In the genomic region with DNA sequence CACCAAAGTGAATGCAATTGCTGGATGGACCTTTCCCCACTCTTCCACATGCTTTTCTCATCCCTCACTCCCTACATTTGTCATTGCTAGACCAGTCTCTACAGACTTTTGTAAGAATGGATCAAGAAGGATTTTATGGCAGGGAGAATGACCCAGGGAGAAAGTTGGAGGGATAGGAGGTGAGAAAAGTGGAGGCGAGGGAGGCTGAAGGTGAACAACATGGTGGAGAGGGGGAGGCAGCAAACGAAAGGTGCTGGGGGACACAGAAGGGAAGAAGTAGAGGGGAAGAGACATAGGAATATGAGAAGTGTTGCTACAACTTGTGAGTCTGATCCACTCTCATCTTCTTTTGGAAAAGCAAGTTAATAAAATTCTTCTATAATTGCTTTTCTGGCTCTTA, we compare ENCODE assay signal across 28 cellular contexts. TPM values are rescaled to one million over a fixed set of nuclear protein-coding genes. Genes with fewer than 3 reads are reported as not detected.
A peak's percentile ranks its signal among the peaks of the same experiment; 100 is the strongest.
DNase-seq lines count a peak whose midpoint lies in the region; ATAC-seq, FAIRE-seq and TF ChIP-seq lines count a peak whose summit lies in the region.
"Had no signal": no experiment of that assay in that cellular context is flagged by ENCODE, and none has a peak within 500 bp of the region (broad histone marks: within the 10 kb centered on the region; RNA-seq: fewer than 3 reads in every experiment).

No MANE protein-coding gene starts in this region.

- no peak overlapping the region for H2AFZ ChIP-seq in mammary epithelial cell (ENCODE audit: low read depth, low read length)
- H2AFZ ChIP-seq in HepG2 (ENCODE audit: low read length): no peak overlapping the region

- TF ChIP-seq POLR2A in breast epithelium (IDR thresholded peaks at IDR 0.05) (no peak), HepG2 (IDR thresholded peaks at IDR 0.05; ENCODE audit: insufficient read depth in 1 of 2, low read depth in 2 of 2, low read length in 2 of 2) (no peak)

- H3K79me2 ChIP-seq in mammary epithelial cell (ENCODE audit: insufficient read depth, low read length) (no peaks in the 10 kb centered on the region), HepG2 (ENCODE audit: insufficient read depth, low read length) (no peaks in the 10 kb centered on the region)

- FAIRE-seq in HepG2 (lab: Jason Lieb, UNC): no peak
- FAIRE-seq: A549, D721Med, GM12892, GM18507 had no signal

- H3K9me3 ChIP-seq in breast epithelium (no peaks in the 10 kb centered on the region), mammary epithelial cell (replicated peaks; ENCODE audit: insufficient read depth, low read length) (no peaks in the 10 kb centered on the region), HepG2 (ENCODE audit: low read length) (no peaks in the 10 kb centered on the region), aorta (ENCODE audit: control insufficient read depth, low read length) (no peaks in the 10 kb centered on the region)
- H3K9me3 ChIP-seq: A549, Caco-2 had no signal

- no peak for TF ChIP-seq RAD21 in HepG2 (CRISPR knock-in tag; IDR thresholded peaks at IDR 0.05)

- dilution Hi-C loops in mammary epithelial cell (cut with HindIII; ENCODE audit: low sequenced_read_pairs): no loop called here

- ATAC-seq in HepG2: no peak
- no peak for ATAC-seq in aorta (ENCODE audit: low FRiP score)
- ATAC-seq: A549, HCT116 had no signal

- H3K27ac ChIP-seq in breast epithelium (peak overlapping the region; percentile 12 to 22), mammary epithelial cell (ENCODE audit: insufficient read depth, low read depth, low read length) (no peak overlapping the region), HepG2 (ENCODE audit: extremely low read length, insufficient read depth, low read length) (no peak overlapping the region), rectal smooth muscle tissue (ENCODE audit: low read depth, low read length) (peak overlapping the region; percentile 37), aorta (ENCODE audit: low read depth in 1 of 2, low read length in 2 of 2) (peak overlapping the region in 1 of 2 donors; percentile 51)
- H3K27ac ChIP-seq: 22Rv1, A549, C4-2B, HL-60 had no signal

- H3K27me3 ChIP-seq in breast epithelium (no peaks in the 10 kb centered on the region), mammary epithelial cell (ENCODE audit: insufficient read depth, low read length) (no peaks in the 10 kb centered on the region), HepG2 (ENCODE audit: control insufficient read depth in 1 of 2, insufficient read depth in 2 of 2, low read length in 2 of 2) (no peaks in the 10 kb centered on the region), rectal smooth muscle tissue (ENCODE audit: control insufficient read depth, insufficient read depth, low read length) (no peaks in the 10 kb centered on the region), aorta (ENCODE audit: control insufficient read depth in 1 of 2, insufficient read depth in 2 of 2, low read length in 1 of 2) (no peaks in the 10 kb centered on the region)

- H3K36me3 ChIP-seq in breast epithelium: no peaks in the 10 kb centered on the region
- H3K36me3 ChIP-seq in mammary epithelial cell (ENCODE audit: insufficient read depth, low read length): no peaks in the 10 kb centered on the region
- no peaks in the 10 kb centered on the region for H3K36me3 ChIP-seq in HepG2 (replicated peaks in 1 of 2; ENCODE audit: control insufficient read depth in 1 of 2, insufficient read depth in 2 of 2, low read length in 2 of 2)
- H3K36me3 ChIP-seq in rectal smooth muscle tissue (ENCODE audit: control insufficient read depth, insufficient read depth, low read length): no peaks in the 10 kb centered on the region
- no peaks in the 10 kb centered on the region for H3K36me3 ChIP-seq in aorta (ENCODE audit: control insufficient read depth in 1 of 2, insufficient read depth in 2 of 2, low read length in 1 of 2)

- in situ Hi-C loops in mammary epithelial cell (cut with MboI; ENCODE audit: low sequenced_read_pairs in 2 of 2): no loop called here
- in situ Hi-C loops in HepG2 (cut with HindIII; ENCODE audit: extremely low pct_ligation_motif_present, low pct_unique_long_range_greater_than_20kb): no loop called here

- intact Hi-C loops in breast epithelium (cut with DNase I; ENCODE audit: low total_unique reads): loop anchor here (2.0 kb wide), 1 partner anchor 52 kb away; no protein-coding TSS in a partner anchor
- intact Hi-C loops in mammary epithelial cell (cut with micrococcal nuclease): no loop called here
- intact Hi-C loops in HepG2 (cut with micrococcal nuclease; ENCODE audit: unreplicated experiment): no loop called here
- intact Hi-C loops in aorta (cut with DNase I): no loop called here

- DNase-seq in breast epithelium (ENCODE audit: low spot score in 2 of 2): no peak
- DNase-seq in mammary epithelial cell: no peak
- DNase-seq in HepG2 (ENCODE audit: low spot score): no peak
- DNase-seq in NAMALWA (ENCODE audit: low spot score): no peak
- DNase-seq in aorta: no peak
- no peak for DNase-seq in stimulated activated CD4-positive, alpha-beta T cell treated with anti-CD3 and anti-CD28 coated beads, Interleukin-2, amount 100 ng/mL, for 24 hours
- DNase-seq: AML-193; Caco-2; CD4-positive, alpha-beta T cell; DMS153; DMS79; GDM1; GOT3; H7; HFFc6 had no signal

- 100% methylated on average over 2 of the region's 2 CpGs for WGBS in mammary epithelial cell (ENCODE audit: low coverage, missing lambda C conversion rate)
- 94% methylated on average over 2 of the region's 2 CpGs for WGBS in HepG2 (ENCODE audit: low lambda C conversion rate)
- 94 to 97% methylated on average over 2 of the region's 2 CpGs for WGBS in aorta, 2 donors

- TF ChIP-seq EP300 in HepG2 (IDR thresholded peaks at IDR 0.05; ENCODE audit: low read depth in 2 of 2, low read length in 2 of 2) (no peak), HepG2 (CRISPR knock-in tag; IDR thresholded peaks at IDR 0.05; ENCODE audit: borderline replicate concordance) (no peak)

- CTCF ChIA-PET in mammary epithelial cell (lab: Charles Lee; ENCODE audit: low non-redundant PET) (no interaction called here), HepG2 (lab: Yijun Ruan, JAX; ENCODE audit: low intra/inter-chr PET ratio, low total read pairs) (no interaction called here)

- H3K9ac ChIP-seq in mammary epithelial cell (ENCODE audit: insufficient read depth, low read length): no peak overlapping the region
- no peak overlapping the region for H3K9ac ChIP-seq in HepG2 (ENCODE audit: insufficient read depth, low read depth, low read length)
- no peak overlapping the region for H3K9ac ChIP-seq in rectal smooth muscle tissue (ENCODE audit: low read length)

- no peaks in the 10 kb centered on the region for H4K20me1 ChIP-seq in mammary epithelial cell (ENCODE audit: insufficient read depth, low read length)
- H4K20me1 ChIP-seq in HepG2 (ENCODE audit: insufficient read depth, low read length): no peaks in the 10 kb centered on the region

- BruUV-seq in mammary epithelial cell (replicated peaks; lab: Mats Ljungman, UMichigan) (no TSS peak), HepG2 (replicated peaks; lab: Mats Ljungman, UMichigan) (no TSS peak)

- no peak overlapping the region for H3K4me2 ChIP-seq in mammary epithelial cell (ENCODE audit: insufficient read depth, low read depth, low read length)
- H3K4me2 ChIP-seq in HepG2 (ENCODE audit: low read depth, low read length): peak overlapping the region; percentile 1; the same call in 1 of the 2 replicates
- H3K4me2 ChIP-seq: A549 had no signal

- TF ChIP-seq CTCF in breast epithelium (IDR thresholded peaks at IDR 0.05) (no peak), mammary epithelial cell (conservative IDR thresholded peaks at IDR 0.05 in 1 of 2, IDR thresholded peaks at IDR 0.05 in 1 of 2; ENCODE audit: extremely low read depth in 1 of 2, insufficient read depth in 1 of 2, low read depth in 1 of 2, low read length in 2 of 2) (no peak), HepG2 (CRISPR knock-in tag; IDR thresholded peaks at IDR 0.05) (no peak)

- H3K4me3 ChIP-seq in breast epithelium (no peak overlapping the region), mammary epithelial cell (replicated peaks in 1 of 3; ENCODE audit: insufficient read depth in 1 of 3, low read depth in 2 of 3, low read length in 3 of 3) (no peak overlapping the region), HepG2 (replicated peaks in 1 of 3; ENCODE audit: insufficient read depth in 1 of 3, low read depth in 2 of 3, low read length in 3 of 3) (no peak overlapping the region), rectal smooth muscle tissue (ENCODE audit: low read length) (no peak overlapping the region), aorta (ENCODE audit: low read length in 2 of 2) (no peak overlapping the region)
- H3K4me3 ChIP-seq: A549 had no signal

- POLR2A ChIA-PET in HepG2 (lab: Yijun Ruan, JAX): no interaction called here

- H3K4me1 ChIP-seq in breast epithelium: no peaks in the 10 kb centered on the region
- peaks cover 23% of the 10 kb centered on the region for H3K4me1 ChIP-seq in mammary epithelial cell (ENCODE audit: insufficient read depth, low read length)
- peaks cover 21% of the 10 kb centered on the region for H3K4me1 ChIP-seq in HepG2 (ENCODE audit: insufficient read depth, low read length)
- H3K4me1 ChIP-seq in rectal smooth muscle tissue (ENCODE audit: control insufficient read depth, insufficient read depth, low read length): peaks cover 8% of the 10 kb centered on the region
- peaks cover 0 to 7% of the 10 kb centered on the region in 2 donors for H3K4me1 ChIP-seq in aorta (ENCODE audit: control insufficient read depth in 1 of 2, insufficient read depth in 2 of 2, low read length in 2 of 2)
- H3K4me1 ChIP-seq: A549 had no signal

RNA-seq across cellular contexts. Expression of gene RTP1, which starts 24.4 kb away (rescaled TPM):
- total RNA-seq in breast epithelium: not detected
- not detected for total RNA-seq in mammary epithelial cell
- not detected for polyA plus RNA-seq in mammary epithelial cell
- polyA minus RNA-seq in mammary epithelial cell: not detected
- total RNA-seq in HepG2 (2016; rRNA removed; fragmentation: Illumina TruSeq; extraction: Trizol): not detected in 2 replicates
- not detected in 2 replicates for total RNA-seq in HepG2 (2016; cell fraction: cytosol; rRNA removed; fragmentation: Illumina TruSeq; extraction: Trizol; ENCODE audit: low read depth)
- not detected in 2 replicates for total RNA-seq in HepG2 (2016; cell fraction: insoluble cytoplasmic fraction; rRNA removed; fragmentation: Illumina TruSeq; extraction: Trizol)
- not detected in 2 replicates for total RNA-seq in HepG2 (2016; cell fraction: membrane; rRNA removed; fragmentation: Illumina TruSeq; extraction: Trizol)
- total RNA-seq in HepG2 (2016; cell fraction: nucleus; rRNA removed; fragmentation: Illumina TruSeq; extraction: Trizol): not detected in 2 replicates
- not detected in 2 replicates for polyA plus RNA-seq in HepG2 (2011; rRNA removed)
- not detected in 2 replicates for polyA plus RNA-seq in HepG2 (2011; cell fraction: cytosol; rRNA removed)
- not detected in 2 replicates for polyA plus RNA-seq in HepG2 (2011; cell fraction: nucleus; rRNA removed)
- not detected in 2 replicates for polyA plus RNA-seq in HepG2 (2012)
- polyA plus RNA-seq in HepG2 (2016; cell fraction: cytosol; fragmentation: Illumina TruSeq; extraction: Trizol; ENCODE audit: low read depth): not detected in 2 replicates
- polyA plus RNA-seq in HepG2 (2016; cell fraction: insoluble cytoplasmic fraction; fragmentation: Illumina TruSeq; extraction: Trizol; ENCODE audit: low read depth): not detected in 2 replicates
- polyA plus RNA-seq in HepG2 (2016; cell fraction: membrane; fragmentation: Illumina TruSeq; extraction: Trizol; ENCODE audit: low read depth): not detected in 2 replicates
- polyA plus RNA-seq in HepG2 (2016; cell fraction: nucleus; fragmentation: Illumina TruSeq; extraction: Trizol; ENCODE audit: insufficient read depth, low read depth): not detected in 2 replicates
- polyA minus RNA-seq in HepG2 (2011; rRNA and poly(A)+ RNA removed; ENCODE audit: low replicate concordance): not detected in 2 replicates
- polyA minus RNA-seq in HepG2 (2011; cell fraction: cytosol; rRNA and poly(A)+ RNA removed): not detected in 2 replicates
- not detected in 2 replicates for polyA minus RNA-seq in HepG2 (2011; cell fraction: nucleus; rRNA and poly(A)+ RNA removed)
- under 1 TPM; 0.16 to 0.48 TPM for total RNA-seq in aorta
- polyA plus RNA-seq in aorta: not detected
- total RNA-seq: Caco-2; CD4-positive, alpha-beta T cell; Daoy; HFFc6; HT1080 had no signal
- polyA plus RNA-seq: A549, BJ, IgD-negative memory B cell had no signal

RNA-seq across cellular contexts. Expression of gene RPL39L, which starts 33.6 kb away (rescaled TPM):
- 10 to 100 TPM in 2 of 3 donors, 1 to 10 TPM in 1; 5.4 to 15.4 (median 14.6) TPM for total RNA-seq in breast epithelium
- total RNA-seq in mammary epithelial cell: 10 to 100 TPM in 1 of 2 donors, 1 to 10 TPM in 1; 7.7 to 21.6 TPM
- 19.4 TPM for polyA plus RNA-seq in mammary epithelial cell
- polyA minus RNA-seq in mammary epithelial cell: 18.0 TPM
- total RNA-seq in HepG2 (2016; rRNA removed; fragmentation: Illumina TruSeq; extraction: Trizol): not detected in 2 replicates
- total RNA-seq in HepG2 (2016; cell fraction: cytosol; rRNA removed; fragmentation: Illumina TruSeq; extraction: Trizol; ENCODE audit: low read depth): not detected in 2 replicates
- total RNA-seq in HepG2 (2016; cell fraction: insoluble cytoplasmic fraction; rRNA removed; fragmentation: Illumina TruSeq; extraction: Trizol): not detected in 2 replicates
- total RNA-seq in HepG2 (2016; cell fraction: membrane; rRNA removed; fragmentation: Illumina TruSeq; extraction: Trizol): not detected in 2 replicates
- total RNA-seq in HepG2 (2016; cell fraction: nucleus; rRNA removed; fragmentation: Illumina TruSeq; extraction: Trizol): not detected in 2 replicates
- not detected in 2 replicates for polyA plus RNA-seq in HepG2 (2011; rRNA removed)
- not detected in 2 replicates for polyA plus RNA-seq in HepG2 (2011; cell fraction: cytosol; rRNA removed)
- polyA plus RNA-seq in HepG2 (2011; cell fraction: nucleus; rRNA removed): not detected in 2 replicates
- not detected in 2 replicates for polyA plus RNA-seq in HepG2 (2012)
- not detected in 2 replicates for polyA plus RNA-seq in HepG2 (2016; cell fraction: cytosol; fragmentation: Illumina TruSeq; extraction: Trizol; ENCODE audit: low read depth)
- polyA plus RNA-seq in HepG2 (2016; cell fraction: insoluble cytoplasmic fraction; fragmentation: Illumina TruSeq; extraction: Trizol; ENCODE audit: low read depth): not detected in 2 replicates
- not detected in 2 replicates for polyA plus RNA-seq in HepG2 (2016; cell fraction: membrane; fragmentation: Illumina TruSeq; extraction: Trizol; ENCODE audit: low read depth)
- polyA plus RNA-seq in HepG2 (2016; cell fraction: nucleus; fragmentation: Illumina TruSeq; extraction: Trizol; ENCODE audit: insufficient read depth, low read depth): not detected in 2 replicates
- polyA minus RNA-seq in HepG2 (2011; rRNA and poly(A)+ RNA removed; ENCODE audit: low replicate concordance): 9.3 TPM in 1 of 2 replicates, not detected in the other
- polyA minus RNA-seq in HepG2 (2011; cell fraction: cytosol; rRNA and poly(A)+ RNA removed): not detected in 2 replicates
- not detected in 2 replicates for polyA minus RNA-seq in HepG2 (2011; cell fraction: nucleus; rRNA and poly(A)+ RNA removed)
- 10 to 100 TPM in 1 of 2 donors, 1 to 10 TPM in 1; 10.0 to 10.5 TPM for total RNA-seq in aorta
- 10 to 100 TPM; 35.0 to 51.5 TPM for polyA plus RNA-seq in aorta
- total RNA-seq: HT1080 had no signal

Comparison
In these comparisons a context has a peak if more than half of its experiments do, and no peak if none do; other contexts are left out.
1. H3K27ac ChIP-seq: peak in breast epithelium (2 of 2) and rectal smooth muscle tissue (single experiment); none in mammary epithelial cell (single experiment) and HepG2 (single experiment).
2. RNA of gene RPL39L, which starts 33.6 kb away (total RNA-seq): 7.7 to 21.6 TPM in mammary epithelial cell, 5.4 to 15.4 TPM in breast epithelium and 10.0 to 10.5 TPM in aorta; not detected in HepG2; every median in the first group is over 4 times any median in the second.